ENCODE assay signal across 1 cellular context in the genomic region with DNA sequence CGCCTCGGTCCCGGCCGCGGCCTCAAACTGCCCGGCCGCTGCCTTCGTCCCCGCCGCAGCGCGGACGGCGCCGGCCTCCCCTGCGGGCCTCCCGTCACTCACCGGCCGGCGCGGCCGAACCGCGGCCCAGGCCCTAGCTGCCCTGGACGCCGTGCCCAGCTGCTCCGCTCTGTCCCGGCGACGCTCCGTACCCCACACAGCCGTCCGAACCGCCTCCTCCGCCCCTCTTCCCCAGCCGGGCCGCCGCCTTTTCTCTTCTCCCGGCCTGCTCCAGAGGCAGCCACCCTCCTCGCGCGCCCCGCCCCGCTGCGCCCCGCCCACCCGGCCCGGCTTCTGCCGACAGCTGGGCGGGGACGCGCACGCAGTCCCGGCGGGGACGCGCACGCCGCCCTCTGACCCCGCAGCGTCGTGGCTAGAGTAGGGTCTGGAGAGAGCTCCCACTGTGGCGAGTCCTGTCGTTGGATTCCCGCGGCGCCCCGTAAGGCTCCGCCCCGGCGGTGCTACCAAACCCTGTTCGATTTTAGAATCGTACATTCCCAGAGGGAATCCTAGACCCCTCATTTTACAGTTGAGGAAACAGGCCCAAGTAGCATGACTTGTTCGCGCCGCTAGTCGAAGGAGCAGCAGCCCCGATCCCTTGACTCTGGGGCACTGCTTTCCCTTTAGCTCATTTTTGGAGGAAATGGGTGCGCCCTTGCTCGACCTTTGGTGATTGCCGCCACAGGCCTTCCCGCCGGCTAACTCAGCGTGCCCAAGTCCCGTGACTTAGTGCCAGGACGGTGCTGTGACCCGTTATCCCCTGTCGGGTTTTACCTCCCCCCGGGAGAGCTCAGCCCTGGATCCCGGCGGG.
TF ChIP-seq lines count a peak whose summit lies in the region.

A gene with protein sequence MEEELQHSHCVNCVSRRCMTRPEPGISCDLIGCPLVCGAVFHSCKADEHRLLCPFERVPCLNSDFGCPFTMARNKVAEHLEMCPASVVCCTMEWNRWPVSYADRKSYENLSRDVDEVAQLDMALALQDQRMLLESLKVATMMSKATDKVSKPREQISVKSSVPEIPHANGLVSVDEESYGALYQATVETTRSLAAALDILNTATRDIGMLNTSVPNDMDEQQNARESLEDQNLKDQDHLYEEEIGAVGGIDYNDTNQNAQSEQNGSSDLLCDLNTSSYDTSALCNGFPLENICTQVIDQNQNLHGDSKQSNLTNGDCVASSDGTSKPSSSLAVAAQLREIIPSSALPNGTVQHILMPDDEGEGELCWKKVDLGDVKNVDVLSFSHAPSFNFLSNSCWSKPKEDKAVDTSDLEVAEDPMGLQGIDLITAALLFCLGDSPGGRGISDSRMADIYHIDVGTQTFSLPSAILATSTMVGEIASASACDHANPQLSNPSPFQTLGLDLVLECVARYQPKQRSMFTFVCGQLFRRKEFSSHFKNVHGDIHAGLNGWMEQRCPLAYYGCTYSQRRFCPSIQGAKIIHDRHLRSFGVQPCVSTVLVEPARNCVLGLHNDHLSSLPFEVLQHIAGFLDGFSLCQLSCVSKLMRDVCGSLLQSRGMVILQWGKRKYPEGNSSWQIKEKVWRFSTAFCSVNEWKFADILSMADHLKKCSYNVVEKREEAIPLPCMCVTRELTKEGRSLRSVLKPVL (minus strand): TSS at position 295 of the 850 bp plus-strand sequence. CDS start 8,390 bp downstream, outside the sequence.

TF ChIP-seq in HepG2, 621 proteins besides CTCF, POLR2A, EP300 and RAD21 (continued from another document and continues in another):
- TF ChIP-seq, protein P1, sequence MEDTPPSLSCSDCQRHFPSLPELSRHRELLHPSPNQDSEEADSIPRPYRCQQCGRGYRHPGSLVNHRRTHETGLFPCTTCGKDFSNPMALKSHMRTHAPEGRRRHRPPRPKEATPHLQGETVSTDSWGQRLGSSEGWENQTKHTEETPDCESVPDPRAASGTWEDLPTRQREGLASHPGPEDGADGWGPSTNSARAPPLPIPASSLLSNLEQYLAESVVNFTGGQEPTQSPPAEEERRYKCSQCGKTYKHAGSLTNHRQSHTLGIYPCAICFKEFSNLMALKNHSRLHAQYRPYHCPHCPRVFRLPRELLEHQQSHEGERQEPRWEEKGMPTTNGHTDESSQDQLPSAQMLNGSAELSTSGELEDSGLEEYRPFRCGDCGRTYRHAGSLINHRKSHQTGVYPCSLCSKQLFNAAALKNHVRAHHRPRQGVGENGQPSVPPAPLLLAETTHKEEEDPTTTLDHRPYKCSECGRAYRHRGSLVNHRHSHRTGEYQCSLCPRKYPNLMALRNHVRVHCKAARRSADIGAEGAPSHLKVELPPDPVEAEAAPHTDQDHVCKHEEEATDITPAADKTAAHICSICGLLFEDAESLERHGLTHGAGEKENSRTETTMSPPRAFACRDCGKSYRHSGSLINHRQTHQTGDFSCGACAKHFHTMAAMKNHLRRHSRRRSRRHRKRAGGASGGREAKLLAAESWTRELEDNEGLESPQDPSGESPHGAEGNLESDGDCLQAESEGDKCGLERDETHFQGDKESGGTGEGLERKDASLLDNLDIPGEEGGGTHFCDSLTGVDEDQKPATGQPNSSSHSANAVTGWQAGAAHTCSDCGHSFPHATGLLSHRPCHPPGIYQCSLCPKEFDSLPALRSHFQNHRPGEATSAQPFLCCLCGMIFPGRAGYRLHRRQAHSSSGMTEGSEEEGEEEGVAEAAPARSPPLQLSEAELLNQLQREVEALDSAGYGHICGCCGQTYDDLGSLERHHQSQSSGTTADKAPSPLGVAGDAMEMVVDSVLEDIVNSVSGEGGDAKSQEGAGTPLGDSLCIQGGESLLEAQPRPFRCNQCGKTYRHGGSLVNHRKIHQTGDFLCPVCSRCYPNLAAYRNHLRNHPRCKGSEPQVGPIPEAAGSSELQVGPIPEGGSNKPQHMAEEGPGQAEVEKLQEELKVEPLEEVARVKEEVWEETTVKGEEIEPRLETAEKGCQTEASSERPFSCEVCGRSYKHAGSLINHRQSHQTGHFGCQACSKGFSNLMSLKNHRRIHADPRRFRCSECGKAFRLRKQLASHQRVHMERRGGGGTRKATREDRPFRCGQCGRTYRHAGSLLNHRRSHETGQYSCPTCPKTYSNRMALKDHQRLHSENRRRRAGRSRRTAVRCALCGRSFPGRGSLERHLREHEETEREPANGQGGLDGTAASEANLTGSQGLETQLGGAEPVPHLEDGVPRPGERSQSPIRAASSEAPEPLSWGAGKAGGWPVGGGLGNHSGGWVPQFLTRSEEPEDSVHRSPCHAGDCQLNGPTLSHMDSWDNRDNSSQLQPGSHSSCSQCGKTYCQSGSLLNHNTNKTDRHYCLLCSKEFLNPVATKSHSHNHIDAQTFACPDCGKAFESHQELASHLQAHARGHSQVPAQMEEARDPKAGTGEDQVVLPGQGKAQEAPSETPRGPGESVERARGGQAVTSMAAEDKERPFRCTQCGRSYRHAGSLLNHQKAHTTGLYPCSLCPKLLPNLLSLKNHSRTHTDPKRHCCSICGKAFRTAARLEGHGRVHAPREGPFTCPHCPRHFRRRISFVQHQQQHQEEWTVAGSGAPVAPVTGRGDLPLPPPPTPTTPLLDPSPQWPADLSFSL (CRISPR knock-in tag; IDR thresholded peaks at IDR 0.05) = peak; percentile 44; the same call in 1 of the 2 replicates
- TF ChIP-seq MTF1 (CRISPR knock-in tag; IDR thresholded peaks at IDR 0.05) (no peak; the same call in 1 of the 2 replicates), ZNF562 (CRISPR knock-in tag; IDR thresholded peaks at IDR 0.05; ENCODE audit: borderline replicate concordance) (no peak; the same call in 1 of the 2 replicates), SMAD1 (CRISPR knock-in tag; IDR thresholded peaks at IDR 0.05; ENCODE audit: borderline replicate concordance, low read depth) (peak; percentile 79; the same call in 1 of the 2 replicates), ZNF547 (CRISPR knock-in tag; IDR thresholded peaks at IDR 0.05) (peak; percentile 68; the same call in 1 of the 2 replicates), SP1 (IDR thresholded peaks at IDR 0.05) (no peak), SP1 (CRISPR knock-in tag; IDR thresholded peaks at IDR 0.05) (peak; percentile 73), ZNF616 (CRISPR knock-in tag; IDR thresholded peaks at IDR 0.05; ENCODE audit: low read depth) (peak; percentile 42; the same call in 1 of the 2 replicates), ZNF232 (CRISPR knock-in tag; IDR thresholded peaks at IDR 0.05; ENCODE audit: borderline replicate concordance) (peak; percentile 57; the same call in 1 of the 2 replicates), ZNF850 (CRISPR knock-in tag; conservative IDR thresholded peaks at IDR 0.05) (peak; percentile 92), ZNF549 (CRISPR knock-in tag; IDR thresholded peaks at IDR 0.05) (no peak), CAMTA2 (CRISPR knock-in tag; IDR thresholded peaks at IDR 0.05; ENCODE audit: borderline replicate concordance) (peak; percentile 12; the same call in 1 of the 2 replicates), ZNF607 (CRISPR knock-in tag; IDR thresholded peaks at IDR 0.05; ENCODE audit: borderline replicate concordance) (peak; percentile 87; the same call in 1 of the 2 replicates), SMAD3 (CRISPR knock-in tag; IDR thresholded peaks at IDR 0.05) (peak; percentile 92; the same call in 1 of the 2 replicates), STAT5B (CRISPR knock-in tag; IDR thresholded peaks at IDR 0.05) (0 out of 2 replicates have a peak, but pooled peaks have one; percentile 47), ZC3H13 (CRISPR knock-in tag; IDR thresholded peaks at IDR 0.05) (peak; percentile 66; the same call in 1 of the 2 replicates), SSRP1 (CRISPR knock-in tag; IDR thresholded peaks at IDR 0.05) (no peak), DR1 (CRISPR knock-in tag; IDR thresholded peaks at IDR 0.05) (peak; percentile 59), ZNF543 (CRISPR knock-in tag; IDR thresholded peaks at IDR 0.05) (peak; percentile 92)
- TF ChIP-seq, protein P2, sequence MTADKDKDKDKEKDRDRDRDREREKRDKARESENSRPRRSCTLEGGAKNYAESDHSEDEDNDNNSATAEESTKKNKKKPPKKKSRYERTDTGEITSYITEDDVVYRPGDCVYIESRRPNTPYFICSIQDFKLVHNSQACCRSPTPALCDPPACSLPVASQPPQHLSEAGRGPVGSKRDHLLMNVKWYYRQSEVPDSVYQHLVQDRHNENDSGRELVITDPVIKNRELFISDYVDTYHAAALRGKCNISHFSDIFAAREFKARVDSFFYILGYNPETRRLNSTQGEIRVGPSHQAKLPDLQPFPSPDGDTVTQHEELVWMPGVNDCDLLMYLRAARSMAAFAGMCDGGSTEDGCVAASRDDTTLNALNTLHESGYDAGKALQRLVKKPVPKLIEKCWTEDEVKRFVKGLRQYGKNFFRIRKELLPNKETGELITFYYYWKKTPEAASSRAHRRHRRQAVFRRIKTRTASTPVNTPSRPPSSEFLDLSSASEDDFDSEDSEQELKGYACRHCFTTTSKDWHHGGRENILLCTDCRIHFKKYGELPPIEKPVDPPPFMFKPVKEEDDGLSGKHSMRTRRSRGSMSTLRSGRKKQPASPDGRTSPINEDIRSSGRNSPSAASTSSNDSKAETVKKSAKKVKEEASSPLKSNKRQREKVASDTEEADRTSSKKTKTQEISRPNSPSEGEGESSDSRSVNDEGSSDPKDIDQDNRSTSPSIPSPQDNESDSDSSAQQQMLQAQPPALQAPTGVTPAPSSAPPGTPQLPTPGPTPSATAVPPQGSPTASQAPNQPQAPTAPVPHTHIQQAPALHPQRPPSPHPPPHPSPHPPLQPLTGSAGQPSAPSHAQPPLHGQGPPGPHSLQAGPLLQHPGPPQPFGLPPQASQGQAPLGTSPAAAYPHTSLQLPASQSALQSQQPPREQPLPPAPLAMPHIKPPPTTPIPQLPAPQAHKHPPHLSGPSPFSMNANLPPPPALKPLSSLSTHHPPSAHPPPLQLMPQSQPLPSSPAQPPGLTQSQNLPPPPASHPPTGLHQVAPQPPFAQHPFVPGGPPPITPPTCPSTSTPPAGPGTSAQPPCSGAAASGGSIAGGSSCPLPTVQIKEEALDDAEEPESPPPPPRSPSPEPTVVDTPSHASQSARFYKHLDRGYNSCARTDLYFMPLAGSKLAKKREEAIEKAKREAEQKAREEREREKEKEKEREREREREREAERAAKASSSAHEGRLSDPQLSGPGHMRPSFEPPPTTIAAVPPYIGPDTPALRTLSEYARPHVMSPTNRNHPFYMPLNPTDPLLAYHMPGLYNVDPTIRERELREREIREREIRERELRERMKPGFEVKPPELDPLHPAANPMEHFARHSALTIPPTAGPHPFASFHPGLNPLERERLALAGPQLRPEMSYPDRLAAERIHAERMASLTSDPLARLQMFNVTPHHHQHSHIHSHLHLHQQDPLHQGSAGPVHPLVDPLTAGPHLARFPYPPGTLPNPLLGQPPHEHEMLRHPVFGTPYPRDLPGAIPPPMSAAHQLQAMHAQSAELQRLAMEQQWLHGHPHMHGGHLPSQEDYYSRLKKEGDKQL (CRISPR knock-in tag; IDR thresholded peaks at IDR 0.05; ENCODE audit: low read depth) = peak; percentile 74
- TF ChIP-seq, protein P3, sequence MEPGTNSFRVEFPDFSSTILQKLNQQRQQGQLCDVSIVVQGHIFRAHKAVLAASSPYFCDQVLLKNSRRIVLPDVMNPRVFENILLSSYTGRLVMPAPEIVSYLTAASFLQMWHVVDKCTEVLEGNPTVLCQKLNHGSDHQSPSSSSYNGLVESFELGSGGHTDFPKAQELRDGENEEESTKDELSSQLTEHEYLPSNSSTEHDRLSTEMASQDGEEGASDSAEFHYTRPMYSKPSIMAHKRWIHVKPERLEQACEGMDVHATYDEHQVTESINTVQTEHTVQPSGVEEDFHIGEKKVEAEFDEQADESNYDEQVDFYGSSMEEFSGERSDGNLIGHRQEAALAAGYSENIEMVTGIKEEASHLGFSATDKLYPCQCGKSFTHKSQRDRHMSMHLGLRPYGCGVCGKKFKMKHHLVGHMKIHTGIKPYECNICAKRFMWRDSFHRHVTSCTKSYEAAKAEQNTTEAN (CRISPR knock-in tag; conservative IDR thresholded peaks at IDR 0.05) = no peak
- TF ChIP-seq, protein P4, sequence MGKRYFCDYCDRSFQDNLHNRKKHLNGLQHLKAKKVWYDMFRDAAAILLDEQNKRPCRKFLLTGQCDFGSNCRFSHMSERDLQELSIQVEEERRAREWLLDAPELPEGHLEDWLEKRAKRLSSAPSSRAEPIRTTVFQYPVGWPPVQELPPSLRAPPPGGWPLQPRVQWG (CRISPR knock-in tag; IDR thresholded peaks at IDR 0.05; ENCODE audit: borderline replicate concordance, low read depth) = no peak
- TF ChIP-seq, protein P5, sequence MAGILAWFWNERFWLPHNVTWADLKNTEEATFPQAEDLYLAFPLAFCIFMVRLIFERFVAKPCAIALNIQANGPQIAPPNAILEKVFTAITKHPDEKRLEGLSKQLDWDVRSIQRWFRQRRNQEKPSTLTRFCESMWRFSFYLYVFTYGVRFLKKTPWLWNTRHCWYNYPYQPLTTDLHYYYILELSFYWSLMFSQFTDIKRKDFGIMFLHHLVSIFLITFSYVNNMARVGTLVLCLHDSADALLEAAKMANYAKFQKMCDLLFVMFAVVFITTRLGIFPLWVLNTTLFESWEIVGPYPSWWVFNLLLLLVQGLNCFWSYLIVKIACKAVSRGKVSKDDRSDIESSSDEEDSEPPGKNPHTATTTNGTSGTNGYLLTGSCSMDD (CRISPR knock-in tag; IDR thresholded peaks at IDR 0.05) = 0 out of 2 replicates have a peak, but pooled peaks have one; percentile 47
- TF ChIP-seq, protein P6, sequence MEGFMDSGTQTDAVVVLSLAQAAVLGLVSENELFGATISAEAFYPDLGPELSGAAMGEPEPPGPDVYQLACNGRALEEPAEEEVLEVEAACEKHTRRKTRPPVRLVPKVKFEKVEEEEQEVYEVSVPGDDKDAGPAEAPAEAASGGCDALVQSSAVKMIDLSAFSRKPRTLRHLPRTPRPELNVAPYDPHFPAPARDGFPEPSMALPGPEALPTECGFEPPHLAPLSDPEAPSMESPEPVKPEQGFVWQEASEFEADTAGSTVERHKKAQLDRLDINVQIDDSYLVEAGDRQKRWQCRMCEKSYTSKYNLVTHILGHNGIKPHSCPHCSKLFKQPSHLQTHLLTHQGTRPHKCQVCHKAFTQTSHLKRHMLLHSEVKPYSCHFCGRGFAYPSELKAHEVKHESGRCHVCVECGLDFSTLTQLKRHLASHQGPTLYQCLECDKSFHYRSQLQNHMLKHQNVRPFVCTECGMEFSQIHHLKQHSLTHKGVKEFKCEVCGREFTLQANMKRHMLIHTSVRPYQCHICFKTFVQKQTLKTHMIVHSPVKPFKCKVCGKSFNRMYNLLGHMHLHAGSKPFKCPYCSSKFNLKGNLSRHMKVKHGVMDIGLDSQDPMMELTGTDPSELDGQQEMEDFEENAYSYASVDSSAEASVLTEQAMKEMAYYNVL (CRISPR knock-in tag; IDR thresholded peaks at IDR 0.05; ENCODE audit: borderline replicate concordance) = no peak
- TF ChIP-seq, protein P7, sequence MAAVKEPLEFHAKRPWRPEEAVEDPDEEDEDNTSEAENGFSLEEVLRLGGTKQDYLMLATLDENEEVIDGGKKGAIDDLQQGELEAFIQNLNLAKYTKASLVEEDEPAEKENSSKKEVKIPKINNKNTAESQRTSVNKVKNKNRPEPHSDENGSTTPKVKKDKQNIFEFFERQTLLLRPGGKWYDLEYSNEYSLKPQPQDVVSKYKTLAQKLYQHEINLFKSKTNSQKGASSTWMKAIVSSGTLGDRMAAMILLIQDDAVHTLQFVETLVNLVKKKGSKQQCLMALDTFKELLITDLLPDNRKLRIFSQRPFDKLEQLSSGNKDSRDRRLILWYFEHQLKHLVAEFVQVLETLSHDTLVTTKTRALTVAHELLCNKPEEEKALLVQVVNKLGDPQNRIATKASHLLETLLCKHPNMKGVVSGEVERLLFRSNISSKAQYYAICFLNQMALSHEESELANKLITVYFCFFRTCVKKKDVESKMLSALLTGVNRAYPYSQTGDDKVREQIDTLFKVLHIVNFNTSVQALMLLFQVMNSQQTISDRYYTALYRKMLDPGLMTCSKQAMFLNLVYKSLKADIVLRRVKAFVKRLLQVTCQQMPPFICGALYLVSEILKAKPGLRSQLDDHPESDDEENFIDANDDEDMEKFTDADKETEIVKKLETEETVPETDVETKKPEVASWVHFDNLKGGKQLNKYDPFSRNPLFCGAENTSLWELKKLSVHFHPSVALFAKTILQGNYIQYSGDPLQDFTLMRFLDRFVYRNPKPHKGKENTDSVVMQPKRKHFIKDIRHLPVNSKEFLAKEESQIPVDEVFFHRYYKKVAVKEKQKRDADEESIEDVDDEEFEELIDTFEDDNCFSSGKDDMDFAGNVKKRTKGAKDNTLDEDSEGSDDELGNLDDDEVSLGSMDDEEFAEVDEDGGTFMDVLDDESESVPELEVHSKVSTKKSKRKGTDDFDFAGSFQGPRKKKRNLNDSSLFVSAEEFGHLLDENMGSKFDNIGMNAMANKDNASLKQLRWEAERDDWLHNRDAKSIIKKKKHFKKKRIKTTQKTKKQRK (IDR thresholded peaks at IDR 0.05; ENCODE audit: low read length) = no peak
